ENCODE assay signal across 7 cellular contexts in genomic region chr1:213989740-213990472, GRCh38. TPM values are rescaled to one million over a fixed set of nuclear protein-coding genes. Genes with fewer than 3 reads are reported as not detected.
DNase-seq lines count a peak whose midpoint lies in the region; ATAC-seq and TF ChIP-seq lines count a peak whose summit lies in the region.

No MANE protein-coding gene starts in this region.

- H3K36me3 ChIP-seq in left ventricle myocardium inferior, result no peaks in the 10 kb centered on the region
- no peaks in the 10 kb centered on the region for H3K36me3 ChIP-seq in gastrocnemius medialis

- H3K9me3 ChIP-seq in left ventricle myocardium inferior (replicated peaks), result no peaks in the 10 kb centered on the region
- H3K9me3 ChIP-seq in gastrocnemius medialis, result no peaks in the 10 kb centered on the region

- DNase-seq in LHCN-M2 (ENCODE audit: low read depth), result peak; percentile 9
- peak; percentile 93 for DNase-seq in NCI-H748 (lab: John Stamatoyannopoulos, UW; ENCODE audit: unreplicated experiment)
- no peak for DNase-seq in left ventricle myocardium inferior
- DNase-seq in gastrocnemius medialis, result peak; percentile 32 to 61

- no peak overlapping the region for H3K4me3 Mint-ChIP-seq in stimulated activated memory B cell treated with anti-CD40 and anti-IgM and Interleukin-4, amounts not matched to agents 10 μg/mL and 1 μg/mL and 100 μg/mL, for 72 hours

- H3K27me3 ChIP-seq in left ventricle myocardium inferior (ENCODE audit: low read depth) (peaks cover 53% of the 10 kb centered on the region), gastrocnemius medialis (peaks cover 3 to 16% (median 8%) of the 10 kb centered on the region in 3 donors)

- peaks cover 35% of the 10 kb centered on the region for H3K4me1 Mint-ChIP-seq in stimulated activated memory B cell treated with anti-CD40 and anti-IgM and Interleukin-4, amounts not matched to agents 10 μg/mL and 1 μg/mL and 100 μg/mL, for 72 hours

- in situ Hi-C loops in gastrocnemius medialis (cut with MboI; ENCODE audit: low sequenced_read_pairs in 4 of 4), result no loop called here

- TF ChIP-seq CTCF in left ventricle myocardium inferior (IDR thresholded peaks at IDR 0.05; ENCODE audit: borderline replicate concordance), result no peak
- TF ChIP-seq CTCF in gastrocnemius medialis (IDR thresholded peaks at IDR 0.05 in 4 of 5, conservative IDR thresholded peaks at IDR 0.05 in 1 of 5), result no peak

- H3K9me3 Mint-ChIP-seq in stimulated activated memory B cell treated with anti-CD40 and anti-IgM and Interleukin-4, amounts not matched to agents 10 μg/mL and 1 μg/mL and 100 μg/mL, for 72 hours, result peaks cover 9% of the 10 kb centered on the region

- H3K36me3 Mint-ChIP-seq in stimulated activated memory B cell treated with anti-CD40 and anti-IgM and Interleukin-4, amounts not matched to agents 10 μg/mL and 1 μg/mL and 100 μg/mL, for 72 hours, result peaks cover 9% of the 10 kb centered on the region

- peak; percentile 40 to 41 for ATAC-seq in gastrocnemius medialis
- no peak for ATAC-seq in stimulated activated memory B cell treated with anti-CD40 and anti-IgM and Interleukin-4, amounts not matched to agents 10 μg/mL and 1 μg/mL and 100 μg/mL, for 72 hours
- no peak for ATAC-seq in HG02852 (IDR thresholded peaks at IDR 0.05; ENCODE audit: unreplicated experiment)
- ATAC-seq in HG02678 (IDR thresholded peaks at IDR 0.05; ENCODE audit: unreplicated experiment), result no peak

- H3K27ac Mint-ChIP-seq in stimulated activated memory B cell treated with anti-CD40 and anti-IgM and Interleukin-4, amounts not matched to agents 10 μg/mL and 1 μg/mL and 100 μg/mL, for 72 hours, result no peak overlapping the region

- peak in 1 of 2 donors; percentile 50 for TF ChIP-seq POLR2A in gastrocnemius medialis (IDR thresholded peaks at IDR 0.05)

- H3K4me1 ChIP-seq in left ventricle myocardium inferior (peaks cover 61% of the 10 kb centered on the region), gastrocnemius medialis (peaks cover 20 to 23% of the 10 kb centered on the region in 2 donors)

- intact Hi-C loops in left ventricle myocardium inferior (cut with micrococcal nuclease), result no loop called here
- intact Hi-C loops in gastrocnemius medialis (cut with DNase I; ENCODE audit: low total_unique reads), result loop anchor here (2.0 to 10.0 kb wide), 3 partner anchors 39 to 595 kb away; no protein-coding TSS in a partner anchor

- H3K4me3 ChIP-seq in left ventricle myocardium inferior (peak overlapping the region; percentile 75), gastrocnemius medialis (peak overlapping the region; percentile 65 to 85 (median 82))

- H3K27me3 Mint-ChIP-seq in stimulated activated memory B cell treated with anti-CD40 and anti-IgM and Interleukin-4, amounts not matched to agents 10 μg/mL and 1 μg/mL and 100 μg/mL, for 72 hours, result peaks cover 64% of the 10 kb centered on the region

- H3K27ac ChIP-seq in left ventricle myocardium inferior (replicated peaks), result peak overlapping the region; percentile 92
- peak overlapping the region; percentile 90 to 92 (median 90) for H3K27ac ChIP-seq in gastrocnemius medialis

RNA-seq across cellular contexts. Expression of gene PROX1, which starts 2.1 kb away (rescaled TPM):
- total RNA-seq in LHCN-M2 (2014; rRNA removed) (1.4 and 2.1 TPM in 2 replicates), left ventricle myocardium inferior (80.6 TPM), gastrocnemius medialis (1 to 10 TPM; 4.1 to 8.0 (median 5.5) TPM)
- 0.16 TPM for polyA plus RNA-seq in LHCN-M2 (2012)

Comparison
In these comparisons a context has a peak if more than half of its experiments do, and no peak if none do; other contexts are left out.
1. ATAC-seq: peak in gastrocnemius medialis (2 of 2); none in stimulated activated memory B cell treated with anti-CD40 and anti-IgM and Interleukin-4, amounts not matched to agents 10 μg/mL and 1 μg/mL and 100 μg/mL, for 72 hours (single experiment), HG02852 (single experiment) and HG02678 (single experiment).